In genomic region chr22:19760652-19761002, GRCh38 we compare ENCODE assay signal across 9 cellular contexts. TPM values are rescaled to one million over a fixed set of nuclear protein-coding genes. Genes with fewer than 3 reads are reported as not detected.
DNase-seq lines count a peak whose midpoint lies in the region; ATAC-seq and TF ChIP-seq lines count a peak whose summit lies in the region.
"Had no signal": no experiment of that assay in that cellular context is flagged by ENCODE, and none has a peak within 500 bp of the region (broad histone marks: within the 10 kb centered on the region; RNA-seq: fewer than 3 reads in every experiment).

Gene TBX1, plus strand, starts transcription at chr22:19760778. Its CDS starts 66 bp downstream, at chr22:19760844.

- DNase-seq in G401 (ENCODE audit: low spot score) (no peak), NT2/D1 (ENCODE audit: low read depth, low spot score) (no peak), epithelial cell of esophagus (ENCODE audit: low read depth) (no peak), NCI-H2029 treated with DMSO at 0.1 percent for 48 hours (lab: John Stamatoyannopoulos, UW) (no peak), NCI-H774 (lab: John Stamatoyannopoulos, UW) (no peak)
- DNase-seq: activated CD4-positive, alpha-beta T cell treated with anti-CD3 and anti-CD28 coated beads for 4 hours; NCI-H2107 had no signal

- in situ Hi-C loops in G401 (cut with HindIII; ENCODE audit: low sequenced_read_pairs): loop anchor here (25.0 kb wide), 1 partner anchor 202 kb away; no protein-coding TSS in a partner anchor

- H3K9ac ChIP-seq in NT2/D1 (ENCODE audit: insufficient read length, low read depth) (peak within 1 kb of the TSS; percentile 56), skeletal muscle satellite cell (ENCODE audit: low read depth, low read length) (peak within 1 kb of the TSS; percentile 85)

- H3K27me3 ChIP-seq in NT2/D1 (ENCODE audit: insufficient read depth, insufficient read length) (peaks cover 94% of the 10 kb centered on the region), skeletal muscle satellite cell (ENCODE audit: control insufficient read depth, insufficient read depth, low read length) (peaks cover 9% of the 10 kb centered on the region)

- H3K4me2 ChIP-seq in skeletal muscle satellite cell (ENCODE audit: low read length): peak within 1 kb of the TSS; percentile 99

- peaks cover 11% of the 10 kb centered on the region for H3K4me1 ChIP-seq in NT2/D1 (ENCODE audit: insufficient read depth, insufficient read length)
- H3K4me1 ChIP-seq in skeletal muscle satellite cell (ENCODE audit: control insufficient read depth, insufficient read depth, low read length): peaks cover 10% of the 10 kb centered on the region

- ATAC-seq in HG02885 (IDR thresholded peaks at IDR 0.05; ENCODE audit: poor library complexity, unreplicated experiment): no peak

- H3K4me3 ChIP-seq in NT2/D1 (ENCODE audit: insufficient read length, low read depth) (peak within 1 kb of the TSS; percentile 34), epithelial cell of esophagus (ENCODE audit: low read length) (peak within 1 kb of the TSS; percentile 74), skeletal muscle satellite cell (ENCODE audit: low read length) (peak within 1 kb of the TSS; percentile 75)

- H3K9me3 ChIP-seq in NT2/D1 (ENCODE audit: insufficient read depth, low read length): no peaks in the 10 kb centered on the region
- no peaks in the 10 kb centered on the region for H3K9me3 ChIP-seq in skeletal muscle satellite cell (replicated peaks; ENCODE audit: low read length)

- no peak for TF ChIP-seq CTCF in epithelial cell of esophagus (IDR thresholded peaks at IDR 0.05; ENCODE audit: insufficient read depth, low read depth, low read length, missing control alignments)

- H3K36me3 ChIP-seq in NT2/D1 (ENCODE audit: insufficient read depth, insufficient read length, low read length) (no peaks in the 10 kb centered on the region), skeletal muscle satellite cell (ENCODE audit: insufficient read depth, low read length) (peaks cover 17% of the 10 kb centered on the region)

RNA-seq across cellular contexts. Expression of gene TBX1, which starts in this region (rescaled TPM):
- total RNA-seq in G401 (2014; rRNA removed; shearing (Covaris generic)): 15.4 and 32.1 TPM in 2 replicates
- 1.1 TPM in 1 of 2 replicates, not detected in the other for total RNA-seq in skeletal muscle satellite cell (2012; rRNA removed)
